Comparison of ENCODE assay signal across 11 cellular contexts in the genomic region with DNA sequence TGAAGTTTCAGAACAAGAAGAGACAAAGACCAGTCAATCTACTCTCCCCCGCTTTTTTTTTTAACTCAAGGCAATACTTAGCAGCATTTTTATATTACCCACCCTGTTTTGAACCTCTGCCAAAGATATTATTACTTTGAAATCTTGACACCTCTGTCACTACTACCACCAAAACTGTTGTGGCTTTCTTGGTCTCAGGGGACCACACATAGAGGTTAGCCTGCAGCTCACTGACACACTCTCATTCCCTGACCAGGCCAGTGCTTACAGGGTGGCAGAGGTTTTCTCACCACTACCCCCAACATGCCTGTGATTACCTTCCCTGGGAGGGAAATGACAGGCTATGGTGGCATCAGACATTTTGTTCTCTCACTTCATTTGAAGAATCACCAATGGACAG.
DNase-seq lines count a peak whose midpoint lies in the region; ATAC-seq and TF ChIP-seq lines count a peak whose summit lies in the region.
"Had no signal": no experiment of that assay in that cellular context is flagged by ENCODE, and none has a peak within 500 bp of the region (broad histone marks: within the 10 kb centered on the region; RNA-seq: fewer than 3 reads in every experiment).

No MANE protein-coding gene starts in this region.

- 86% methylated on average over 1 of the region's 1 CpG for WGBS in right lobe of liver (ENCODE audit: insufficient coverage, low coverage, low lambda C conversion rate, missing lambda C conversion rate)

- TF ChIP-seq CTCF in right lobe of liver (IDR thresholded peaks at IDR 0.05): no peak

- peak; percentile 2 for DNase-seq in stimulated activated CD4-positive, alpha-beta T cell treated with anti-CD3 and anti-CD28 coated beads, Interleukin-15, amount 100 ng/mL, for 24 hours
- no peak for DNase-seq in stimulated activated CD4-positive, alpha-beta T cell treated with anti-CD3 and anti-CD28 coated beads, Interleukin-4, amount 100 ng/mL, for 24 hours
- no peak for DNase-seq in right lobe of liver
- no peak for DNase-seq in NCI-H146 treated with DMSO at 0.1 percent for 48 hours (lab: John Stamatoyannopoulos, UW; ENCODE audit: unreplicated experiment)
- DNase-seq in left cardiac atrium: no peak
- DNase-seq in kidney glomerular epithelial cell (lab: John Stamatoyannopoulos, UW): no peak
- DNase-seq: activated CD4-positive, alpha-beta T cell treated with anti-CD3 and anti-CD28 coated beads for 1 hour; lower lobe of right lung; retina had no signal

- H3K27me3 ChIP-seq in right lobe of liver: no peaks in the 10 kb centered on the region

- ATAC-seq in HG02623 (IDR thresholded peaks at IDR 0.05; ENCODE audit: unreplicated experiment) (peak; percentile 88), HG03469 (IDR thresholded peaks at IDR 0.05; ENCODE audit: unreplicated experiment) (peak; percentile 96), right lobe of liver (no peak), left cardiac atrium (no peak)
- ATAC-seq: lower lobe of right lung had no signal

- H3K27ac ChIP-seq in right lobe of liver: no peak overlapping the region
- H3K27ac ChIP-seq: lower lobe of right lung had no signal

- H3K4me1 ChIP-seq in right lobe of liver: no peaks in the 10 kb centered on the region
- H3K4me1 ChIP-seq: lower lobe of right lung had no signal

- TF ChIP-seq POLR2A in right lobe of liver (IDR thresholded peaks at IDR 0.05): no peak

- H3K9me3 ChIP-seq in right lobe of liver: no peaks in the 10 kb centered on the region
- H3K9me3 ChIP-seq: lower lobe of right lung had no signal

- intact Hi-C loops in right lobe of liver (cut with DNase I): no loop called here
- intact Hi-C loops in left cardiac atrium (cut with DNase I): loop anchor here in 1 of 2 donors (10.0 kb wide), 1 partner anchor 268 kb away; no protein-coding TSS in a partner anchor

- no peak overlapping the region for H3K4me3 ChIP-seq in right lobe of liver
- H3K4me3 ChIP-seq: lower lobe of right lung had no signal

- H3K36me3 ChIP-seq in right lobe of liver: no peaks in the 10 kb centered on the region
- H3K36me3 ChIP-seq: lower lobe of right lung had no signal

Comparison
In these comparisons a context has a peak if more than half of its experiments do, and no peak if none do; other contexts are left out.
1. ATAC-seq: peak in HG02623 (single experiment) and HG03469 (single experiment); none in right lobe of liver (0 of 4) and left cardiac atrium (0 of 2).